Comparison of ENCODE assay signal across 1 cellular context in genomic region chr19:7969560-7969949, GRCh38.
TF ChIP-seq lines count a peak whose summit lies in the region.

No MANE protein-coding gene starts in this region.

TF ChIP-seq in GM12878, 131 proteins besides CTCF, POLR2A, EP300 and RAD21:
- no peak for TF ChIP-seq CBX3 (IDR thresholded peaks at IDR 0.05; ENCODE audit: borderline replicate concordance, low read depth)
- no peak for TF ChIP-seq BCLAF1 (IDR thresholded peaks at IDR 0.05)
- no peak for TF ChIP-seq BHLHE40 (IDR thresholded peaks at IDR 0.05; ENCODE audit: borderline replicate concordance in 1 of 2, low read depth in 2 of 2, low read length in 1 of 2)
- no peak for TF ChIP-seq STAT1 (conservative IDR thresholded peaks at IDR 0.05)
- no peak for TF ChIP-seq ATF3 (IDR thresholded peaks at IDR 0.05; ENCODE audit: borderline replicate concordance, extremely low read depth, low read depth, low read length)
- TF ChIP-seq PML (IDR thresholded peaks at IDR 0.05; ENCODE audit: low read length), result no peak
